In the genomic region with DNA sequence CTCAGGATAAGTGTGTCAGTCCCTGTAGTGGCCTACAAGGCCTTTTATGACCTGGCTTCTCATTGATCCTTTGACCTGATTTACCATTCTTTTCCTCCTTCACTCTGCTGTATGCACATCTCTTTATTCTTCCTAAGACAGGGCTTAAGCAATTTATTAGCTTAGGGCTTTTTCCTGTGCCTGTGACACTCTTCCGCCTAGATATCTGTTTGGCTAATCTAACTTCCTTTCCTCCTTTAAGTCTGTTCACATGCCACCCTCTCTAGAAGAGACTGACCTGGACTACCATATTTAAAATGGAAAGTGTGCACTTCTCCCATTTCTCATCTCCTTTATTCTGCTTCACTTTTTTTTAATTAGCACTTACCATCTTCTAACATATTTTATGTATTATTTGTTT, we compare ENCODE assay signal across 29 cellular contexts.
"Had no signal": no experiment of that assay in that cellular context is flagged by ENCODE, and none has a peak within 500 bp of the region (broad histone marks: within the 10 kb centered on the region; RNA-seq: fewer than 3 reads in every experiment).

No MANE protein-coding gene starts in this region.

- H3K36me3 Mint-ChIP-seq: activated naive CD4-positive, alpha-beta T cell treated with anti-CD3 and anti-CD28 coated beads, Interleukin-2, amount 50 U/mL, for 72 hours; WTC11 had no signal

- H3K4me1 ChIP-seq: ascending aorta had no signal

- FAIRE-seq: bronchial epithelial cell, frontal cortex had no signal

- H3K9me3 ChIP-seq: ascending aorta had no signal

- H3K27me3 ChIP-seq: ascending aorta, brain microvascular endothelial cell had no signal

- H3K27ac ChIP-seq: ascending aorta, brain microvascular endothelial cell, coronary artery, VCaP had no signal

- H3K4me3 Mint-ChIP-seq: activated CD4-positive, alpha-beta memory T cell treated with anti-CD3 and anti-CD28 coated beads, Interleukin-2, amount 10 ng/mL, durations not matched to agents 7 days and 5 days; activated CD4-positive, alpha-beta T cell treated with anti-CD3 and anti-CD28 coated beads, Interleukin-2, amount 10 ng/mL, durations not matched to agents 7 days and 5 days; activated naive CD4-positive, alpha-beta T cell treated with anti-CD3 and anti-CD28 coated beads, Interleukin-2, amount 10 ng/mL, durations not matched to agents 7 days and 5 days; activated naive CD8-positive, alpha-beta T cell treated with anti-CD3 and anti-CD28 coated beads, Interleukin-2, amount 10 ng/mL, durations not matched to agents 7 days and 5 days; activated T-cell treated with anti-CD3 and anti-CD28 coated beads, Interleukin-2, amount 50 U/mL, for 24 hours; activated T-cell treated with anti-CD3 and anti-CD28 coated beads, Interleukin-2, amount 50 U/mL, for 72 hours; central memory CD8-positive, alpha-beta T cell; dendritic cell treated with granulocyte-macrophage colony-stimulating factor and Interleukin-4, amounts not matched to agents 40 ng/mL and 50 ng/mL, for 4 days; effector memory CD8-positive, alpha-beta T cell; WTC11 had no signal

- ATAC-seq: activated naive CD4-positive, alpha-beta T cell treated with anti-CD3 and anti-CD28 coated beads, Interleukin-2, amount 50 U/mL, for 72 hours; activated T-cell treated with anti-CD3 and anti-CD28 coated beads, Interleukin-2, amount 50 U/mL, for 72 hours; effector memory CD8-positive, alpha-beta T cell; esophagus mucosa; WTC11 had no signal

- H3K36me3 ChIP-seq: ascending aorta, brain microvascular endothelial cell had no signal

- H3K27ac Mint-ChIP-seq: activated CD4-positive, alpha-beta memory T cell treated with anti-CD3 and anti-CD28 coated beads, Interleukin-2, amount 10 ng/mL, durations not matched to agents 7 days and 5 days; activated CD4-positive, alpha-beta T cell treated with anti-CD3 and anti-CD28 coated beads, Interleukin-2, amount 10 ng/mL, durations not matched to agents 7 days and 5 days; activated naive CD4-positive, alpha-beta T cell treated with anti-CD3 and anti-CD28 coated beads, Interleukin-2, amount 10 ng/mL, durations not matched to agents 7 days and 5 days; activated naive CD4-positive, alpha-beta T cell treated with anti-CD3 and anti-CD28 coated beads, Interleukin-2, amount 50 U/mL, for 72 hours; activated naive CD8-positive, alpha-beta T cell treated with anti-CD3 and anti-CD28 coated beads, Interleukin-2, amount 10 ng/mL, durations not matched to agents 7 days and 5 days; activated T-cell treated with anti-CD3 and anti-CD28 coated beads, Interleukin-2, amount 50 U/mL, for 24 hours; activated T-cell treated with anti-CD3 and anti-CD28 coated beads, Interleukin-2, amount 50 U/mL, for 72 hours; dendritic cell treated with granulocyte-macrophage colony-stimulating factor and Interleukin-4, amounts not matched to agents 40 ng/mL and 50 ng/mL, for 4 days; effector memory CD8-positive, alpha-beta T cell had no signal

- H3K4me3 ChIP-seq: ascending aorta, coronary artery had no signal

- DNase-seq: activated CD4-positive, alpha-beta memory T cell treated with anti-CD3 and anti-CD28 coated beads, Interleukin-2, amount 10 ng/mL, durations not matched to agents 7 days and 5 days; activated CD4-positive, alpha-beta T cell treated with anti-CD3 and anti-CD28 coated beads for 1 hour; activated CD4-positive, alpha-beta T cell treated with anti-CD3 and anti-CD28 coated beads for 4 hours; activated CD4-positive, alpha-beta T cell treated with anti-CD3 and anti-CD28 coated beads, Interleukin-2, amount 10 ng/mL, durations not matched to agents 7 days and 5 days; activated CD4-positive, alpha-beta T cell treated with anti-CD3 and anti-CD28 coated beads, Interleukin-2, amount 50 U/mL, for 4 hours; activated CD8-positive, alpha-beta memory T cell treated with anti-CD3 and anti-CD28 coated beads, Interleukin-2, amount 50 U/mL, for 48 hours; activated gamma-delta T cell; activated naive CD4-positive, alpha-beta T cell; activated naive CD4-positive, alpha-beta T cell treated with anti-CD3 and anti-CD28 coated beads, Interleukin-2, amount 10 ng/mL, durations not matched to agents 7 days and 5 days; activated naive CD8-positive, alpha-beta T cell treated with anti-CD3 and anti-CD28 coated beads, Interleukin-2, amount 10 ng/mL, durations not matched to agents 7 days and 5 days; activated T-cell treated with anti-CD3 and anti-CD28 coated beads for 4 hours; activated T-cell treated with anti-CD3 and anti-CD28 coated beads, Interleukin-2, amount 50 U/mL, for 24 hours; activated T-cell treated with anti-CD3 and anti-CD28 coated beads, Interleukin-2, amount 50 U/mL, for 72 hours; brain microvascular endothelial cell; effector CD4-positive, alpha-beta T cell; effector memory CD8-positive, alpha-beta T cell; foreskin fibroblast; head of caudate nucleus; T-helper 2 cell had no signal

- H3K9me3 Mint-ChIP-seq: activated CD4-positive, alpha-beta memory T cell treated with anti-CD3 and anti-CD28 coated beads, Interleukin-2, amount 10 ng/mL, durations not matched to agents 7 days and 5 days; activated naive CD4-positive, alpha-beta T cell treated with anti-CD3 and anti-CD28 coated beads, Interleukin-2, amount 50 U/mL, for 72 hours; activated T-cell treated with anti-CD3 and anti-CD28 coated beads, Interleukin-2, amount 50 U/mL, for 24 hours; activated T-cell treated with anti-CD3 and anti-CD28 coated beads, Interleukin-2, amount 50 U/mL, for 72 hours; central memory CD8-positive, alpha-beta T cell; dendritic cell treated with granulocyte-macrophage colony-stimulating factor and Interleukin-4, amounts not matched to agents 40 ng/mL and 50 ng/mL, for 4 days; effector memory CD8-positive, alpha-beta T cell; WTC11 had no signal
